In genomic region chr2:124264496-124265160, GRCh38 we compare ENCODE assay signal across 19 cellular contexts.
"Had no signal": no experiment of that assay in that cellular context is flagged by ENCODE, and none has a peak within 500 bp of the region (broad histone marks: within the 10 kb centered on the region; RNA-seq: fewer than 3 reads in every experiment).

No MANE protein-coding gene starts in this region.

- H3K9me3 Mint-ChIP-seq: activated B cell treated with CpG ODN at 0.5 μM for 24 hours; activated CD4-positive, alpha-beta T cell treated with anti-CD3 and anti-CD28 coated beads, Interleukin-2, amount 10 ng/mL, durations not matched to agents 7 days and 5 days had no signal

- H3K4me3 Mint-ChIP-seq: activated B cell treated with CpG ODN at 0.5 μM for 24 hours; activated CD4-positive, alpha-beta T cell treated with anti-CD3 and anti-CD28 coated beads, Interleukin-2, amount 10 ng/mL, durations not matched to agents 7 days and 5 days; activated naive CD4-positive, alpha-beta T cell treated with anti-CD3 and anti-CD28 coated beads for 36 hours; activated T-helper 17 cell treated with anti-CD3 and anti-CD28 coated beads, Interleukin-2, amount 50 U/mL, for 72 hours; endodermal cell; T-helper 17 cell had no signal

- ATAC-seq: activated T-helper 17 cell treated with anti-CD3 and anti-CD28 coated beads, Interleukin-2, amount 50 U/mL, for 72 hours; body of pancreas; left lung; T-helper 17 cell had no signal

- FAIRE-seq: pancreas had no signal

- H3K27me3 Mint-ChIP-seq: activated B cell treated with CpG ODN at 0.5 μM for 24 hours; activated CD4-positive, alpha-beta T cell treated with anti-CD3 and anti-CD28 coated beads, Interleukin-2, amount 10 ng/mL, durations not matched to agents 7 days and 5 days; activated T-helper 17 cell treated with anti-CD3 and anti-CD28 coated beads, Interleukin-2, amount 50 U/mL, for 72 hours; T-helper 17 cell had no signal

- H3K4me1 Mint-ChIP-seq: activated B cell treated with CpG ODN at 0.5 μM for 24 hours; activated CD4-positive, alpha-beta T cell treated with anti-CD3 and anti-CD28 coated beads, Interleukin-2, amount 10 ng/mL, durations not matched to agents 7 days and 5 days; activated T-helper 17 cell treated with anti-CD3 and anti-CD28 coated beads, Interleukin-2, amount 50 U/mL, for 72 hours; T-helper 17 cell had no signal

- DNase-seq: activated B cell treated with CpG ODN at 0.5 μM for 24 hours; activated CD4-positive, alpha-beta T cell treated with anti-CD3 and anti-CD28 coated beads, Interleukin-2, amount 10 ng/mL, durations not matched to agents 7 days and 5 days; activated CD8-positive, alpha-beta memory T cell treated with anti-CD3 and anti-CD28 coated beads for 24 hours; activated naive CD4-positive, alpha-beta T cell treated with anti-CD3 and anti-CD28 coated beads for 36 hours; activated T-cell treated with anti-CD3 and anti-CD28 coated beads for 4 hours; body of pancreas; cerebellar nuclear complex; dermis blood vessel endothelial cell; endodermal cell; erythroblast; islet precursor cell; left lung; pancreas; SK-N-SH; stimulated activated naive CD4-positive, alpha-beta T cell; substantia nigra; T-helper 17 cell; trophoblast cell had no signal

- H3K27ac Mint-ChIP-seq: activated B cell treated with CpG ODN at 0.5 μM for 24 hours; activated CD4-positive, alpha-beta T cell treated with anti-CD3 and anti-CD28 coated beads, Interleukin-2, amount 10 ng/mL, durations not matched to agents 7 days and 5 days; activated naive CD4-positive, alpha-beta T cell treated with anti-CD3 and anti-CD28 coated beads for 36 hours; activated T-helper 17 cell treated with anti-CD3 and anti-CD28 coated beads, Interleukin-2, amount 50 U/mL, for 72 hours; endodermal cell; T-helper 17 cell had no signal
